Comparison of ENCODE assay signal across 7 cellular contexts in the genomic region with DNA sequence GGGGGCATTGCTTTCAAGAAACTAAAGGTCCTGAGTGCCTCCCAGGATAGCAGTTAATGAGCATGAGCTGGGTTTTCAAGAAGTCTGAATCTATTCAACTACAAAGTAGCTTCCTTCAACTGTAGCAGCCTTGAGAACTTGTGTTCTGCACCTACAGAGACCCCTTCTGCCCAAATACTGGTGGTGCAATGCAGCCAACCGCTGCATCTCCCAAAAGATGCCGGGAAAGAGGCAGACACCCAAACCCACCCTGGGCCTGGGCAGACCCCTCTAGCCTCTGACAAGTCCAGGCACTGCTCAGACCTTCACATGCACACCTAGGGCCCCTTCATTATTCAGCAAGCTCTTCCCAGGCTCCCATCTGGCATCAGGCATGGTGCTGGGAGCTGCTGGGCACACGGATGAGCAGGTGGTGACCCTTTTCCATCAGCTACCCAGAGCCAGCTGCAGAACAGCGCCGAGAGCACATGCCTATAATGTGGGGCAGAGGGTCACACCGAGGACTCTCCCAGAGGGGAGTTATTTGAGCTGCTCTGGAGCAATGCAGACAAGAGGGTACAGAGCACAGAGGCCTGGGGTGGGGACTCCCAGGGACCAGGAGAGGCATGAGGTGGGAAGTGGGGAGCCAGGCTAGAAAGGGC. TPM values are rescaled to one million over a fixed set of nuclear protein-coding genes. Genes with fewer than 3 reads are reported as not detected.
DNase-seq lines count a peak whose midpoint lies in the region; ATAC-seq, FAIRE-seq and TF ChIP-seq lines count a peak whose summit lies in the region.

No MANE protein-coding gene starts in this region.

- H3K36me3 ChIP-seq in SJCRH30 (no peaks in the 10 kb centered on the region), keratinocyte (ENCODE audit: control insufficient read depth in 2 of 2, extremely low read depth in 1 of 2, insufficient read depth in 2 of 2, low read length in 2 of 2) (no peaks in the 10 kb centered on the region), suprapubic skin (no peaks in the 10 kb centered on the region)

- H3K27me3 ChIP-seq in SJCRH30: no peaks in the 10 kb centered on the region
- H3K27me3 ChIP-seq in keratinocyte (ENCODE audit: control insufficient read depth, extremely low read depth, insufficient read depth, low read length): peaks cover 4% of the 10 kb centered on the region
- H3K27me3 ChIP-seq in suprapubic skin: peaks cover 2% of the 10 kb centered on the region

- TF ChIP-seq CTCF in GM10266 (IDR thresholded peaks at IDR 0.05; ENCODE audit: control insufficient read depth, insufficient read depth, low read depth, missing control alignments): peak; percentile 75
- peak; percentile 92 for TF ChIP-seq CTCF in astrocyte of the spinal cord (IDR thresholded peaks at IDR 0.05; ENCODE audit: low read depth, low read length)
- TF ChIP-seq CTCF in keratinocyte (optimal IDR thresholded peaks at IDR 0.05 in 1 of 3, IDR thresholded peaks at IDR 0.05 in 1 of 3, conservative IDR thresholded peaks at IDR 0.05 in 1 of 3; ENCODE audit: extremely low read depth in 1 of 3, insufficient read depth in 2 of 3, low read length in 3 of 3): peak; percentile 38 to 68 (median 52)
- peak; percentile 19 to 34 for TF ChIP-seq CTCF in suprapubic skin (IDR thresholded peaks at IDR 0.05)

- no peak overlapping the region for H3K4me2 ChIP-seq in keratinocyte (ENCODE audit: control insufficient read depth, extremely low read depth, insufficient read depth, low read depth, low read length)

- DNase-seq in GM10266 (ENCODE audit: extremely low spot score): peak; percentile 60
- DNase-seq in SJCRH30: peak; percentile 33 to 64
- peak; percentile 71 for DNase-seq in astrocyte of the spinal cord (ENCODE audit: low read depth, low spot score)
- DNase-seq in keratinocyte (ENCODE audit: low read depth, low spot score): no peak
- DNase-seq in suprapubic skin (ENCODE audit: low spot score in 2 of 2): no peak

- H3K4me1 ChIP-seq in SJCRH30 (peaks cover 7% of the 10 kb centered on the region), keratinocyte (ENCODE audit: control insufficient read depth, extremely low read depth, insufficient read depth, low read length) (peaks cover 4% of the 10 kb centered on the region), suprapubic skin (peaks cover 13% of the 10 kb centered on the region)

- TF ChIP-seq EP300 in suprapubic skin (IDR thresholded peaks at IDR 0.05): no peak

- FAIRE-seq in keratinocyte (lab: Jason Lieb, UNC): no peak

- H3K79me2 ChIP-seq in keratinocyte (ENCODE audit: control insufficient read depth, insufficient read depth, low read length): no peaks in the 10 kb centered on the region

- 53% methylated on average over 6 of the region's 6 CpGs for WGBS in suprapubic skin

- H3K9me3 ChIP-seq in SJCRH30 (replicated peaks) (no peaks in the 10 kb centered on the region), keratinocyte (ENCODE audit: control insufficient read depth, low read depth, low read length) (no peaks in the 10 kb centered on the region), suprapubic skin (no peaks in the 10 kb centered on the region)

- TF ChIP-seq POLR2A in suprapubic skin (IDR thresholded peaks at IDR 0.05): no peak

- dilution Hi-C loops in keratinocyte (cut with MboI; ENCODE audit: extremely low pct_ligation_motif_present, low sequenced_read_pairs): loop anchor here (25.0 kb wide), 2 partner anchors 320 to 445 kb away; no protein-coding TSS in a partner anchor

- in situ Hi-C loops in astrocyte of the spinal cord (cut with HindIII; ENCODE audit: low sequenced_read_pairs): no loop called here

- H3K27ac ChIP-seq in SJCRH30 (no peak overlapping the region), keratinocyte (ENCODE audit: control insufficient read depth, insufficient read depth, low read length) (no peak overlapping the region), suprapubic skin (no peak overlapping the region)

- no peak overlapping the region for H2AFZ ChIP-seq in keratinocyte (ENCODE audit: control insufficient read depth, low read length)

- H3K9ac ChIP-seq in keratinocyte (ENCODE audit: control insufficient read depth, extremely low read depth, insufficient read depth, low read length): no peak overlapping the region

- ATAC-seq in HG03432 (IDR thresholded peaks at IDR 0.05; ENCODE audit: unreplicated experiment) (peak; percentile 38), GM21528 (IDR thresholded peaks at IDR 0.05; ENCODE audit: low FRiP score, unreplicated experiment) (no peak)

- no peaks in the 10 kb centered on the region for H4K20me1 ChIP-seq in keratinocyte (ENCODE audit: control insufficient read depth, extremely low read depth, insufficient read depth, low read length)

- no peak overlapping the region for H3K4me3 ChIP-seq in SJCRH30
- no peak overlapping the region for H3K4me3 ChIP-seq in astrocyte of the spinal cord (ENCODE audit: low read depth, low read length)
- H3K4me3 ChIP-seq in keratinocyte (ENCODE audit: control insufficient read depth in 2 of 3, extremely low read depth in 1 of 3, insufficient read depth in 2 of 3, low read depth in 1 of 3, low read length in 3 of 3): no peak overlapping the region
- no peak overlapping the region for H3K4me3 ChIP-seq in suprapubic skin

- H3K9me1 ChIP-seq in keratinocyte (ENCODE audit: control insufficient read depth, extremely low read depth, insufficient read depth, low read length): no peaks in the 10 kb centered on the region

RNA-seq across cellular contexts. Expression of gene ETS1, which starts 44.9 kb away (rescaled TPM):
- 32.8 and 43.9 TPM in 2 replicates for total RNA-seq in SJCRH30 (2014; rRNA removed; shearing (Covaris generic))
- polyA plus RNA-seq in keratinocyte: 24.0 to 57.0 TPM (median 41.0 TPM) in 3 replicates
- 20.0 TPM for polyA plus RNA-seq in keratinocyte (2011; ENCODE audit: low read depth)
- 27.8 and 34.7 TPM in 2 replicates for polyA plus RNA-seq in keratinocyte (2011; cell fraction: cytosol; rRNA removed)
- 30.5 and 33.9 TPM in 2 replicates for polyA plus RNA-seq in keratinocyte (2011; cell fraction: nucleus; rRNA removed)
- polyA plus RNA-seq in keratinocyte (2012; ENCODE audit: low replicate concordance): 28.8 and 64.2 TPM in 2 replicates
- polyA minus RNA-seq in keratinocyte: 34.3 to 66.3 TPM (median 49.6 TPM) in 3 replicates
- polyA minus RNA-seq in keratinocyte (2011; cell fraction: cytosol; rRNA and poly(A)+ RNA removed): 21.5 TPM
- 21.9 and 37.5 TPM in 2 replicates for polyA minus RNA-seq in keratinocyte (2011; cell fraction: nucleus; rRNA and poly(A)+ RNA removed)
- total RNA-seq in suprapubic skin: 10 to 100 TPM; 21.7 to 42.6 (median 33.7) TPM

Comparison
In these comparisons a context has a peak if more than half of its experiments do, and no peak if none do; other contexts are left out.
1. DNase-seq: peak in GM10266 (single experiment), SJCRH30 (2 of 2) and astrocyte of the spinal cord (single experiment); none in keratinocyte (single experiment) and suprapubic skin (0 of 2).
2. CTCF ChIP-seq: peak in every context shown above with its lines; median percentile 92 in astrocyte of the spinal cord; 75 in GM10266; 52 in keratinocyte; 26 in suprapubic skin.